ENCODE assay signal across 23 cellular contexts in genomic region chr2:42267530-42267929, GRCh38.
DNase-seq lines count a peak whose midpoint lies in the region; ATAC-seq lines count a peak whose summit lies in the region.
"Had no signal": no experiment of that assay in that cellular context is flagged by ENCODE, and none has a peak within 500 bp of the region (broad histone marks: within the 10 kb centered on the region; RNA-seq: fewer than 3 reads in every experiment).

No MANE protein-coding gene starts in this region.

- peak; percentile 21 to 36 for ATAC-seq in activated CD4-positive, CD25-positive, alpha-beta regulatory T cell treated with anti-CD3 and anti-CD28 coated beads, Interleukin-2, amount 50 U/mL, for 24 hours
- peak; percentile 62 for ATAC-seq in GM18867 (IDR thresholded peaks at IDR 0.05; ENCODE audit: unreplicated experiment)
- peak; percentile 46 for ATAC-seq in HG03565 (IDR thresholded peaks at IDR 0.05; ENCODE audit: unreplicated experiment)
- ATAC-seq: GM12878; left lung; naive thymus-derived CD4-positive, alpha-beta T cell had no signal

- no peak for DNase-seq in activated CD4-positive, CD25-positive, alpha-beta regulatory T cell treated with anti-CD3 and anti-CD28 coated beads, Interleukin-2, amount 50 U/mL, for 72 hours
- peak; percentile 17 for DNase-seq in central memory CD4-positive, alpha-beta T cell
- no peak for DNase-seq in amygdala (lab: John Stamatoyannopoulos, UW)
- DNase-seq in NCI-H446 treated with DMSO at 0.1 percent for 48 hours (lab: John Stamatoyannopoulos, UW): no peak
- DNase-seq in RPMI8226: no peak
- DNase-seq: DMS79 treated with DMSO at 0.1 percent for 48 hours; erythroblast; foreskin keratinocyte; Kasumi-1; left lung; naive thymus-derived CD4-positive, alpha-beta T cell; NCI-H1048; NCI-H2029; NCI-H345; PC-9; retina; SIG-M5; stimulated activated CD4-positive, alpha-beta T cell treated with anti-CD3 and anti-CD28 coated beads, Interleukin-4, amount 100 ng/mL, for 1 hour; stomach had no signal
